ENCODE assay signal across 1 cellular context in the genomic region with DNA sequence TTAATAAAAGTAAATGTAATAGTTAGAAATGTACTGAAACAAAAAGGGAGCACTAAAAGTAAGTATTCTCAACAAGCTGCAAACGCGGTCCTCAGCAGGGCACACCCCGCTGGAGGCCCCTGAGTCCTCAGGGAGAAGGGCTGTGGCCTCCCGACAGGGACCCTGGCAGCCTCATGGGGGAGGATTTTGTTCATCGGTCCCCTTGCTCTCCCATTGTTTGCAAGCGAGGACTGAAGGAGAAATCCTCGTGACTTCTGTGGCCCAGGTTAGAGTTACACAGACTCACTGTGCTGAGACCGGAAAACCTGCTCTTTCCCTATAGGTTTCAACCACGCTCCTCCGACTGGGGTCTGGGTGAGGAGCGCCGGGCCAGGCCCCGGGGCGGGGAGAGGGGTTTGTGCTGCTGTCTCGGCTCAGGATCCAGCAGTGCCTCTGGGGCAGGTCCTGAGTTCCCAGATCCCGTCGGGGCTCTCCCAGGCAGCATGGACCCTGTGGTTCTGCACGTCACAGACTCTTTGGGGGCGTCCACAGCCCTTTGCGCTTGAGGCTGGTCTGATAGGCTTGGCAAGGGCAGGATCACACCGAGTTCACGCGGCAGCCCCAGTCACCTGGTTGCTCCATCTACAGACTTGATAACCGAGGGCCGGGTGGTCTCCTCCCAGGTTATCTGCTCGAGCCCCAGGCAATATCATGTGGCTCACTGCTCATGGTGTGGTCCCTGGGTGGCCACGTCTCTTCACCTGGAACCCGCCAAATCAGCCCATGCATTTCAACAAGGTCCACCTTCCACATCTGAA.
TF ChIP-seq lines count a peak whose summit lies in the region.

No MANE protein-coding gene starts in this region.

TF ChIP-seq in HepG2, 621 proteins besides CTCF, POLR2A, EP300 and RAD21:
- TF ChIP-seq NR2C2 (CRISPR knock-in tag; IDR thresholded peaks at IDR 0.05; ENCODE audit: borderline replicate concordance) (no peak), NFIC (IDR thresholded peaks at IDR 0.05; ENCODE audit: low read length) (no peak), CC2D1A (CRISPR knock-in tag; IDR thresholded peaks at IDR 0.05) (no peak), ZNF207 (IDR thresholded peaks at IDR 0.05; ENCODE audit: borderline replicate concordance) (no peak), EZH2 (conservative IDR thresholded peaks at IDR 0.05; ENCODE audit: low read depth, low read length) (0 out of 2 replicates have a peak, but pooled peaks have one; percentile 30)
- TF ChIP-seq, protein P1, sequence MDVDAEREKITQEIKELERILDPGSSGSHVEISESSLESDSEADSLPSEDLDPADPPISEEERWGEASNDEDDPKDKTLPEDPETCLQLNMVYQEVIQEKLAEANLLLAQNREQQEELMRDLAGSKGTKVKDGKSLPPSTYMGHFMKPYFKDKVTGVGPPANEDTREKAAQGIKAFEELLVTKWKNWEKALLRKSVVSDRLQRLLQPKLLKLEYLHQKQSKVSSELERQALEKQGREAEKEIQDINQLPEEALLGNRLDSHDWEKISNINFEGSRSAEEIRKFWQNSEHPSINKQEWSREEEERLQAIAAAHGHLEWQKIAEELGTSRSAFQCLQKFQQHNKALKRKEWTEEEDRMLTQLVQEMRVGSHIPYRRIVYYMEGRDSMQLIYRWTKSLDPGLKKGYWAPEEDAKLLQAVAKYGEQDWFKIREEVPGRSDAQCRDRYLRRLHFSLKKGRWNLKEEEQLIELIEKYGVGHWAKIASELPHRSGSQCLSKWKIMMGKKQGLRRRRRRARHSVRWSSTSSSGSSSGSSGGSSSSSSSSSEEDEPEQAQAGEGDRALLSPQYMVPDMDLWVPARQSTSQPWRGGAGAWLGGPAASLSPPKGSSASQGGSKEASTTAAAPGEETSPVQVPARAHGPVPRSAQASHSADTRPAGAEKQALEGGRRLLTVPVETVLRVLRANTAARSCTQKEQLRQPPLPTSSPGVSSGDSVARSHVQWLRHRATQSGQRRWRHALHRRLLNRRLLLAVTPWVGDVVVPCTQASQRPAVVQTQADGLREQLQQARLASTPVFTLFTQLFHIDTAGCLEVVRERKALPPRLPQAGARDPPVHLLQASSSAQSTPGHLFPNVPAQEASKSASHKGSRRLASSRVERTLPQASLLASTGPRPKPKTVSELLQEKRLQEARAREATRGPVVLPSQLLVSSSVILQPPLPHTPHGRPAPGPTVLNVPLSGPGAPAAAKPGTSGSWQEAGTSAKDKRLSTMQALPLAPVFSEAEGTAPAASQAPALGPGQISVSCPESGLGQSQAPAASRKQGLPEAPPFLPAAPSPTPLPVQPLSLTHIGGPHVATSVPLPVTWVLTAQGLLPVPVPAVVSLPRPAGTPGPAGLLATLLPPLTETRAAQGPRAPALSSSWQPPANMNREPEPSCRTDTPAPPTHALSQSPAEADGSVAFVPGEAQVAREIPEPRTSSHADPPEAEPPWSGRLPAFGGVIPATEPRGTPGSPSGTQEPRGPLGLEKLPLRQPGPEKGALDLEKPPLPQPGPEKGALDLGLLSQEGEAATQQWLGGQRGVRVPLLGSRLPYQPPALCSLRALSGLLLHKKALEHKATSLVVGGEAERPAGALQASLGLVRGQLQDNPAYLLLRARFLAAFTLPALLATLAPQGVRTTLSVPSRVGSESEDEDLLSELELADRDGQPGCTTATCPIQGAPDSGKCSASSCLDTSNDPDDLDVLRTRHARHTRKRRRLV (CRISPR knock-in tag; IDR thresholded peaks at IDR 0.05) = no peak
